In the genomic region with DNA sequence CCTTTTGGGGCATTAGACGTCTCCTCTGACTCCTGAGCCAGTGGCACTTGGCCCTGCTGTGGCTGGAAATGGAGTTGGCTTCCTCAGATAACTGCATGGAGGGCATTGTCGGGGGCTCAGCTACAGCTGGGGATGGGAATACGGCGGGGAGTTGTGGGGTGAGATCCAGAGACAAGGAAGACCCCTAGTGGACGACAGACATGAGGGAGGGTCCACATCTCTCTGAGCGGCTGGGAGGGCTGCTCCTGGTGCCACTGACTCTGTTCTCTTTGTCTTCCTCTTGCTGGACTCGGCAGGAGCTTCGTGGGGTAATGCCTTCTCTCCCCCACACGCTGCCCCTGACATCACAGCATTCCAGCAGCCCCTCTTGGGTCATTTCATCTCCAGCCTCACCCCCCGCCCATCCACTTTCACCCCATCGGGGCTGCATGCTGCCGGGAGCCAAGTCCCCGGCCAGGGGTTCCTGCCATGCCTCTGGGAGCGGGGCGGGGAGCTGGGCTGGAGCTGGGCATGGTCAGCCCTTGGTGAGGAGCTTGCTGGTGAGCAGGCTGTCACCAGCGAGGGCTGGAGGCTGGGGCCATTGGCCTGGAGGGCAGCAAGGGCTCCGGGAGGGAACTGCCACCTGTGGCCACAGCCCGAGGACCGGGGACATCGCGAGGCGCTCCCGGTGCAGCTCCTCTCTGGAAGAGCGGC, we compare ENCODE assay signal across 3 cellular contexts.
TF ChIP-seq lines count a peak whose summit lies in the region.

No MANE protein-coding gene starts in this region.

TF ChIP-seq in SK-N-SH, 30 proteins besides CTCF, POLR2A, EP300 and RAD21 (continued from another document):
- TF ChIP-seq, protein P1, sequence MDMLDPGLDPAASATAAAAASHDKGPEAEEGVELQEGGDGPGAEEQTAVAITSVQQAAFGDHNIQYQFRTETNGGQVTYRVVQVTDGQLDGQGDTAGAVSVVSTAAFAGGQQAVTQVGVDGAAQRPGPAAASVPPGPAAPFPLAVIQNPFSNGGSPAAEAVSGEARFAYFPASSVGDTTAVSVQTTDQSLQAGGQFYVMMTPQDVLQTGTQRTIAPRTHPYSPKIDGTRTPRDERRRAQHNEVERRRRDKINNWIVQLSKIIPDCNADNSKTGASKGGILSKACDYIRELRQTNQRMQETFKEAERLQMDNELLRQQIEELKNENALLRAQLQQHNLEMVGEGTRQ (IDR thresholded peaks at IDR 0.05; ENCODE audit: borderline replicate concordance, low read depth, low read length): no peak
- TF ChIP-seq EZH2phosphoT487 (IDR thresholded peaks at IDR 0.05; ENCODE audit: borderline replicate concordance, low read depth) (no peak), GATA2 (CRISPR knock-in tag; IDR thresholded peaks at IDR 0.05) (no peak), RCOR1 (IDR thresholded peaks at IDR 0.05; ENCODE audit: low read length) (no peak), CHD2 (IDR thresholded peaks at IDR 0.05; ENCODE audit: low read length, partially characterized antibody) (no peak), MEF2A (IDR thresholded peaks at IDR 0.05; ENCODE audit: borderline replicate concordance, low read depth) (no peak), TCF12 (IDR thresholded peaks at IDR 0.05) (no peak), YY1 (IDR thresholded peaks at IDR 0.05; ENCODE audit: low read depth) (no peak), TEAD4 (IDR thresholded peaks at IDR 0.05; ENCODE audit: borderline replicate concordance, insufficient read depth) (no peak), POLR2AphosphoS5 (IDR thresholded peaks at IDR 0.05; ENCODE audit: low read depth, low read length) (no peak), MXI1 (IDR thresholded peaks at IDR 0.05; ENCODE audit: low read depth, low read length) (no peak)
- TF ChIP-seq, protein P2, sequence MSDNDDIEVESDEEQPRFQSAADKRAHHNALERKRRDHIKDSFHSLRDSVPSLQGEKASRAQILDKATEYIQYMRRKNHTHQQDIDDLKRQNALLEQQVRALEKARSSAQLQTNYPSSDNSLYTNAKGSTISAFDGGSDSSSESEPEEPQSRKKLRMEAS (IDR thresholded peaks at IDR 0.05; ENCODE audit: low read depth): no peak
- TF ChIP-seq, protein P3, sequence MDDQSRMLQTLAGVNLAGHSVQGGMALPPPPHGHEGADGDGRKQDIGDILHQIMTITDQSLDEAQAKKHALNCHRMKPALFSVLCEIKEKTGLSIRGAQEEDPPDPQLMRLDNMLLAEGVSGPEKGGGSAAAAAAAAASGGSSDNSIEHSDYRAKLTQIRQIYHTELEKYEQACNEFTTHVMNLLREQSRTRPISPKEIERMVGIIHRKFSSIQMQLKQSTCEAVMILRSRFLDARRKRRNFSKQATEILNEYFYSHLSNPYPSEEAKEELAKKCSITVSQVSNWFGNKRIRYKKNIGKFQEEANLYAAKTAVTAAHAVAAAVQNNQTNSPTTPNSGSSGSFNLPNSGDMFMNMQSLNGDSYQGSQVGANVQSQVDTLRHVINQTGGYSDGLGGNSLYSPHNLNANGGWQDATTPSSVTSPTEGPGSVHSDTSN (IDR thresholded peaks at IDR 0.05): no peak

TF ChIP-seq in SK-N-SH treated with all-trans-retinoic acid at 6 μM for 48 hours, 23 proteins besides CTCF, POLR2A, EP300 and RAD21 (continued from another document):
- TF ChIP-seq, protein P4, sequence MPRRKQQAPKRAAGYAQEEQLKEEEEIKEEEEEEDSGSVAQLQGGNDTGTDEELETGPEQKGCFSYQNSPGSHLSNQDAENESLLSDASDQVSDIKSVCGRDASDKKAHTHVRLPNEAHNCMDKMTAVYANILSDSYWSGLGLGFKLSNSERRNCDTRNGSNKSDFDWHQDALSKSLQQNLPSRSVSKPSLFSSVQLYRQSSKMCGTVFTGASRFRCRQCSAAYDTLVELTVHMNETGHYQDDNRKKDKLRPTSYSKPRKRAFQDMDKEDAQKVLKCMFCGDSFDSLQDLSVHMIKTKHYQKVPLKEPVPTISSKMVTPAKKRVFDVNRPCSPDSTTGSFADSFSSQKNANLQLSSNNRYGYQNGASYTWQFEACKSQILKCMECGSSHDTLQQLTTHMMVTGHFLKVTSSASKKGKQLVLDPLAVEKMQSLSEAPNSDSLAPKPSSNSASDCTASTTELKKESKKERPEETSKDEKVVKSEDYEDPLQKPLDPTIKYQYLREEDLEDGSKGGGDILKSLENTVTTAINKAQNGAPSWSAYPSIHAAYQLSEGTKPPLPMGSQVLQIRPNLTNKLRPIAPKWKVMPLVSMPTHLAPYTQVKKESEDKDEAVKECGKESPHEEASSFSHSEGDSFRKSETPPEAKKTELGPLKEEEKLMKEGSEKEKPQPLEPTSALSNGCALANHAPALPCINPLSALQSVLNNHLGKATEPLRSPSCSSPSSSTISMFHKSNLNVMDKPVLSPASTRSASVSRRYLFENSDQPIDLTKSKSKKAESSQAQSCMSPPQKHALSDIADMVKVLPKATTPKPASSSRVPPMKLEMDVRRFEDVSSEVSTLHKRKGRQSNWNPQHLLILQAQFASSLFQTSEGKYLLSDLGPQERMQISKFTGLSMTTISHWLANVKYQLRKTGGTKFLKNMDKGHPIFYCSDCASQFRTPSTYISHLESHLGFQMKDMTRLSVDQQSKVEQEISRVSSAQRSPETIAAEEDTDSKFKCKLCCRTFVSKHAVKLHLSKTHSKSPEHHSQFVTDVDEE (CRISPR knock-in tag; IDR thresholded peaks at IDR 0.05): no peak
- TF ChIP-seq TCF4 (CRISPR knock-in tag; IDR thresholded peaks at IDR 0.05; ENCODE audit: borderline replicate concordance) (no peak), ZNF70 (CRISPR knock-in tag; IDR thresholded peaks at IDR 0.05) (no peak), GLIS3 (CRISPR knock-in tag; IDR thresholded peaks at IDR 0.05) (no peak), PPARA (CRISPR knock-in tag; IDR thresholded peaks at IDR 0.05; ENCODE audit: borderline replicate concordance) (no peak), RARB (CRISPR knock-in tag; IDR thresholded peaks at IDR 0.05) (no peak), OSR1 (CRISPR knock-in tag; IDR thresholded peaks at IDR 0.05) (no peak)
- TF ChIP-seq, protein P5, sequence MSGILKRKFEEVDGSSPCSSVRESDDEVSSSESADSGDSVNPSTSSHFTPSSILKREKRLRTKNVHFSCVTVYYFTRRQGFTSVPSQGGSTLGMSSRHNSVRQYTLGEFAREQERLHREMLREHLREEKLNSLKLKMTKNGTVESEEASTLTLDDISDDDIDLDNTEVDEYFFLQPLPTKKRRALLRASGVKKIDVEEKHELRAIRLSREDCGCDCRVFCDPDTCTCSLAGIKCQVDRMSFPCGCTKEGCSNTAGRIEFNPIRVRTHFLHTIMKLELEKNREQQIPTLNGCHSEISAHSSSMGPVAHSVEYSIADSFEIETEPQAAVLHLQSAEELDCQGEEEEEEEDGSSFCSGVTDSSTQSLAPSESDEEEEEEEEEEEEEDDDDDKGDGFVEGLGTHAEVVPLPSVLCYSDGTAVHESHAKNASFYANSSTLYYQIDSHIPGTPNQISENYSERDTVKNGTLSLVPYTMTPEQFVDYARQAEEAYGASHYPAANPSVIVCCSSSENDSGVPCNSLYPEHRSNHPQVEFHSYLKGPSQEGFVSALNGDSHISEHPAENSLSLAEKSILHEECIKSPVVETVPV (CRISPR knock-in tag; IDR thresholded peaks at IDR 0.05): no peak

TF ChIP-seq in WTC11, 78 proteins besides CTCF, POLR2A, EP300 and RAD21 (continued from another document):
- no peak for TF ChIP-seq TEAD1 (CRISPR knock-in tag; IDR thresholded peaks at IDR 0.05)
- TF ChIP-seq ZNF423 (CRISPR knock-in tag; IDR thresholded peaks at IDR 0.05): no peak
- TF ChIP-seq TCF7 (CRISPR knock-in tag; IDR thresholded peaks at IDR 0.05; ENCODE audit: low read depth): no peak
- TF ChIP-seq, protein P6, sequence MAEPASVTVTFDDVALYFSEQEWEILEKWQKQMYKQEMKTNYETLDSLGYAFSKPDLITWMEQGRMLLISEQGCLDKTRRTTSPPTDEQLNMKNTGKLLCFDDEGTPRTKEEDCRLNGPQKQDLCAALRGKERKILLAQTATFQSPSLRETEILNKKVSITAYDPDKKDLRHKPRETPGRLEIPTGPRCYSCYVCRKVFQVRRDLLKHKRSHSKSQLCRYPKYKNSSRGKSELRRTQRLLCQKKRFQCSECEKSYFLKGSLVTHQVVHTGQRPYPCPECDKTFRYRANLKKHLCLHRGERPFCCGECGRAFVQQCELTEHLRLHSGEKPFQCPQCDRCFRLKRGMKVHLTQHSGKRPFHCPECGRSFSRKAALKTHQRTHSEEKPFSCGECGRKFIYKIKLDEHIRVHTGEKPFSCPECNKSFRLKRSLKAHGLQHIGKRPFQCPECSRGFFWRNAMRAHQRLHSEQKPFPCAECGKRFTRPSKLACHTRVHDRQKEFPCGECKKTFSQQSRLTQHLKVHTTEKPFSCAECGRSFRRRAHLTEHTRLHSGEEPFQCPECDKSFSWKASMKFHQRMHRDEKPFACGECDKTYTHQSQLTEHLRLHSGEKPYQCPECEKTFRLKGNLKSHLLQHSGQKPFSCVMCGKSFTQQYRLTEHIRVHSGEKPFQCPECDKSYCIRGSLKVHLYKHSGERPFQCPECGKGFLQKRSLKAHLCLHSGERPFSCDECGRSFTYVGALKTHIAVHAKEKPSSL (CRISPR knock-in tag; conservative IDR thresholded peaks at IDR 0.05): no peak
- TF ChIP-seq, protein P7, sequence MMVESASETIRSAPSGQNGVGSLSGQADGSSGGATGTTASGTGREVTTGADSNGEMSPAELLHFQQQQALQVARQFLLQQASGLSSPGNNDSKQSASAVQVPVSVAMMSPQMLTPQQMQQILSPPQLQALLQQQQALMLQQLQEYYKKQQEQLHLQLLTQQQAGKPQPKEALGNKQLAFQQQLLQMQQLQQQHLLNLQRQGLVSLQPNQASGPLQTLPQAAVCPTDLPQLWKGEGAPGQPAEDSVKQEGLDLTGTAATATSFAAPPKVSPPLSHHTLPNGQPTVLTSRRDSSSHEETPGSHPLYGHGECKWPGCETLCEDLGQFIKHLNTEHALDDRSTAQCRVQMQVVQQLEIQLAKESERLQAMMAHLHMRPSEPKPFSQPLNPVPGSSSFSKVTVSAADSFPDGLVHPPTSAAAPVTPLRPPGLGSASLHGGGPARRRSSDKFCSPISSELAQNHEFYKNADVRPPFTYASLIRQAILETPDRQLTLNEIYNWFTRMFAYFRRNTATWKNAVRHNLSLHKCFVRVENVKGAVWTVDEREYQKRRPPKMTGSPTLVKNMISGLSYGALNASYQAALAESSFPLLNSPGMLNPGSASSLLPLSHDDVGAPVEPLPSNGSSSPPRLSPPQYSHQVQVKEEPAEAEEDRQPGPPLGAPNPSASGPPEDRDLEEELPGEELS (CRISPR knock-in tag; IDR thresholded peaks at IDR 0.05): no peak
- TF ChIP-seq, protein P1 (CRISPR knock-in tag; IDR thresholded peaks at IDR 0.05): no peak
- no peak for TF ChIP-seq IRF2 (CRISPR knock-in tag; IDR thresholded peaks at IDR 0.05; ENCODE audit: borderline replicate concordance, low read depth)
- TF ChIP-seq ZNF416 (CRISPR knock-in tag; IDR thresholded peaks at IDR 0.05): no peak
